ENCODE assay signal across 17 cellular contexts in the genomic region with DNA sequence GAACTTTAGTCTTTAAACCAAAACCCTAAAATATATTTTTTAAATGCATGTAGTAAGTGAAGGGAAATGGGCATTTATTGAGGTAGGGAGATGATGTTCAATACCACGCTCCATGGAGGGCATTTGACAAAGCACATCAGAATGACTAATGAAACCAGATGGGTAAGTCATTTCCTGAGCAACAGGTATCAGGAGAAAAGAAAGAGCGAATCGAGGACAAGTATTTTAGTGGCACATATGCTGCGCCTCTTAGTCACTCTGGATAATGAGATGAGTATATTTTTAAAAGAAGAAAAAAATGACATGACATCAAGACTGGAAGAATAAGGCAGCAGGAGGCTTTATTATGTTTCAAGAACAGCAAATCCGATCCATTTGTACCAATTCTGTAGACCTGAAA.
DNase-seq lines count a peak whose midpoint lies in the region; ATAC-seq, FAIRE-seq and TF ChIP-seq lines count a peak whose summit lies in the region.
"Had no signal": no experiment of that assay in that cellular context is flagged by ENCODE, and none has a peak within 500 bp of the region (broad histone marks: within the 10 kb centered on the region; RNA-seq: fewer than 3 reads in every experiment).

No MANE protein-coding gene starts in this region.

- H3K27me3 ChIP-seq in left ventricle myocardium inferior (ENCODE audit: low read depth) (no peaks in the 10 kb centered on the region), small intestine (ENCODE audit: control insufficient read depth in 2 of 2, insufficient read depth in 2 of 2, low read length in 2 of 2) (no peaks in the 10 kb centered on the region)
- H3K27me3 ChIP-seq: colonic mucosa, hepatocyte had no signal

- H3K4me3 Mint-ChIP-seq in brain = no peak overlapping the region
- H3K4me3 Mint-ChIP-seq in stimulated activated naive CD8-positive, alpha-beta T cell treated with anti-CD3 and anti-CD28 coated beads, Interleukin-15, Interleukin-2, amounts not matched to agents 100 ng/mL and 50 ng/mL, for 24 hours = peak overlapping the region; percentile 44

- H3K27ac Mint-ChIP-seq in brain = peak overlapping the region in 3 of 5 experiments; percentile 35 to 81 (median 72)
- peak overlapping the region; percentile 92 for H3K27ac Mint-ChIP-seq in stimulated activated naive CD8-positive, alpha-beta T cell treated with anti-CD3 and anti-CD28 coated beads, Interleukin-15, Interleukin-2, amounts not matched to agents 100 ng/mL and 50 ng/mL, for 24 hours

- ATAC-seq in Right ventricle myocardium superior (ENCODE audit: poor library complexity) (no peak), HG03135 (IDR thresholded peaks at IDR 0.05; ENCODE audit: unreplicated experiment) (no peak), GM21576 (IDR thresholded peaks at IDR 0.05; ENCODE audit: unreplicated experiment) (no peak)
- ATAC-seq: left colon, Right ventricle myocardium inferior had no signal

- intact Hi-C loops in left ventricle myocardium inferior (cut with micrococcal nuclease) (no loop called here), Right ventricle myocardium superior (cut with DNase I) (loop anchor here (10.0 kb wide), 1 partner anchor 54 kb away; no protein-coding TSS in a partner anchor)

- H3K27me3 Mint-ChIP-seq in brain = no peaks in the 10 kb centered on the region
- no peaks in the 10 kb centered on the region for H3K27me3 Mint-ChIP-seq in stimulated activated naive CD8-positive, alpha-beta T cell treated with anti-CD3 and anti-CD28 coated beads, Interleukin-15, Interleukin-2, amounts not matched to agents 100 ng/mL and 50 ng/mL, for 24 hours

- peaks cover 25% of the 10 kb centered on the region for H3K4me1 Mint-ChIP-seq in brain
- H3K4me1 Mint-ChIP-seq in stimulated activated naive CD8-positive, alpha-beta T cell treated with anti-CD3 and anti-CD28 coated beads, Interleukin-15, Interleukin-2, amounts not matched to agents 100 ng/mL and 50 ng/mL, for 24 hours (ENCODE audit: low read depth) = peaks cover 66% of the 10 kb centered on the region

- peak overlapping the region; percentile 75 for H3K27ac ChIP-seq in left ventricle myocardium inferior (replicated peaks)
- H3K27ac ChIP-seq in small intestine (ENCODE audit: low read depth in 1 of 2, low read length in 1 of 2) = no peak overlapping the region
- H3K27ac ChIP-seq: colonic mucosa, hepatocyte had no signal

- peaks cover 0 to 10% (median 4%) of the 10 kb centered on the region in 5 experiments for H3K9me3 Mint-ChIP-seq in brain
- peaks cover 9% of the 10 kb centered on the region for H3K9me3 Mint-ChIP-seq in stimulated activated naive CD8-positive, alpha-beta T cell treated with anti-CD3 and anti-CD28 coated beads, Interleukin-15, Interleukin-2, amounts not matched to agents 100 ng/mL and 50 ng/mL, for 24 hours

- 87 to 90% (median 89%) methylated on average over 5 of the region's 5 CpGs for WGBS in small intestine, 3 donors

- H3K4me3 ChIP-seq in left ventricle myocardium inferior (no peak overlapping the region), small intestine (ENCODE audit: low read depth in 1 of 2, low read length in 2 of 2) (no peak overlapping the region)
- H3K4me3 ChIP-seq: colonic mucosa, hepatocyte had no signal

- H3K4me1 ChIP-seq in left ventricle myocardium inferior (peaks cover 49% of the 10 kb centered on the region), small intestine (ENCODE audit: control insufficient read depth in 2 of 2, insufficient read depth in 1 of 2, low read depth in 1 of 2, low read length in 1 of 2) (peaks cover 0 to 3% of the 10 kb centered on the region in 2 donors)
- H3K4me1 ChIP-seq: colonic mucosa had no signal

- FAIRE-seq in small intestine (lab: Jason Lieb, UNC) = no peak

- H3K36me3 ChIP-seq in left ventricle myocardium inferior = no peaks in the 10 kb centered on the region
- H3K36me3 ChIP-seq in small intestine (ENCODE audit: control insufficient read depth in 2 of 2, insufficient read depth in 2 of 2, low read length in 2 of 2) = no peaks in the 10 kb centered on the region
- H3K36me3 ChIP-seq: colonic mucosa had no signal

- H3K9me3 ChIP-seq in left ventricle myocardium inferior (replicated peaks) = peaks cover 6% of the 10 kb centered on the region
- H3K9me3 ChIP-seq in small intestine (ENCODE audit: control insufficient read depth, low read depth) = no peaks in the 10 kb centered on the region
- H3K9me3 ChIP-seq: colonic mucosa had no signal

- TF ChIP-seq CTCF in left ventricle myocardium inferior (IDR thresholded peaks at IDR 0.05; ENCODE audit: borderline replicate concordance) (no peak), brain (conservative IDR thresholded peaks at IDR 0.05) (no peak)

- DNase-seq in left ventricle myocardium inferior = no peak
- no peak for DNase-seq in Right ventricle myocardium superior
- DNase-seq in RPMI8226 = peak; percentile 47
- DNase-seq in small intestine = no peak
- DNase-seq: amygdala, colonic mucosa, DMS79, left colon, NCI-H187 treated with DMSO at 0.1 percent for 48 hours, NCI-H526 treated with DMSO at 0.1 percent for 48 hours, T1000 had no signal

- peaks cover 13% of the 10 kb centered on the region for H3K36me3 Mint-ChIP-seq in brain
- peaks cover 15% of the 10 kb centered on the region for H3K36me3 Mint-ChIP-seq in stimulated activated naive CD8-positive, alpha-beta T cell treated with anti-CD3 and anti-CD28 coated beads, Interleukin-15, Interleukin-2, amounts not matched to agents 100 ng/mL and 50 ng/mL, for 24 hours (ENCODE audit: low read depth)
